Comparison of ENCODE assay signal across 22 cellular contexts in the genomic region with DNA sequence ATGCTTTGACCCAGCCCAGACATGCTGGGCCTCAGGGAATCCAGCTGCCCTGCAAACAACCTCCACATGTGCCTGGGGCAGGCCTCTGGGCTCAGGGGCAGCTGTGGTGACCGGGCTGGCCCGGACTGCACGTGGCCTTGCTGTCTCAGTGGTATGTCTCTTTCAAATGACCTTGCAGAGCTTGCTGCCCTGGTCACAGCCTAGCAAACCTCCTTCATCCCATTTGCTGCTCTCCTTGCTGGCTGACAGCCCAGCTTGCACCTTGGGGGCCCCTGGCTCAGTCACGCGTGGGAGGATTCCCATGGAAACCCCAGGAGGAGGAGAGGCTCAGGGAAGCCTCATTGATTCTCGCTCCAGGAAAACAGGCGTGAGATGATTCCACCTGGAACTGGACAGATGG. TPM values are rescaled to one million over a fixed set of nuclear protein-coding genes. Genes with fewer than 3 reads are reported as not detected.
A peak's percentile ranks its signal among the peaks of the same experiment; 100 is the strongest.
DNase-seq lines count a peak whose midpoint lies in the region; ATAC-seq, FAIRE-seq and TF ChIP-seq lines count a peak whose summit lies in the region.
"Had no signal": no experiment of that assay in that cellular context is flagged by ENCODE, and none has a peak within 500 bp of the region (broad histone marks: within the 10 kb centered on the region; RNA-seq: fewer than 3 reads in every experiment).

No MANE protein-coding gene starts in this region.

- peaks cover 0 to 7% (median 0%) of the 10 kb centered on the region in 3 donors for H3K4me1 ChIP-seq in pancreas
- H3K4me1 ChIP-seq in Peyer's patch = peaks cover 0 to 2% (median 0%) of the 10 kb centered on the region in 4 donors

- H3K4me1 Mint-ChIP-seq in glutamatergic neuron (ENCODE audit: low read depth, unreplicated experiment) = peaks cover 54% of the 10 kb centered on the region

- no peak for TF ChIP-seq CTCF in glutamatergic neuron (IDR thresholded peaks at IDR 0.05; ENCODE audit: partially characterized antibody, unreplicated experiment)
- TF ChIP-seq CTCF in pancreas (IDR thresholded peaks at IDR 0.05) = no peak
- no peak for TF ChIP-seq CTCF in Peyer's patch (IDR thresholded peaks at IDR 0.05)

- peak overlapping the region; percentile 98 for H3K27ac Mint-ChIP-seq in glutamatergic neuron (ENCODE audit: unreplicated experiment)
- H3K27ac Mint-ChIP-seq: activated naive CD4-positive, alpha-beta T cell treated with anti-CD3 and anti-CD28 coated beads, Interleukin-2, amount 10 ng/mL, durations not matched to agents 7 days and 5 days; IgD-negative memory B cell; naive thymus-derived CD8-positive, alpha-beta T cell had no signal

- H3K36me3 Mint-ChIP-seq in glutamatergic neuron (ENCODE audit: unreplicated experiment) = peaks cover 5% of the 10 kb centered on the region
- H3K36me3 Mint-ChIP-seq: activated naive CD4-positive, alpha-beta T cell treated with anti-CD3 and anti-CD28 coated beads, Interleukin-2, amount 10 ng/mL, durations not matched to agents 7 days and 5 days; IgD-negative memory B cell had no signal

- intact Hi-C loops in pancreas (cut with DNase I) = loop anchor here in 1 of 3 donors (10.0 kb wide), 1 partner anchor 48 kb away; no protein-coding TSS in a partner anchor

- DNase-seq in DMS79 treated with DMSO at 0.1 percent for 48 hours (lab: John Stamatoyannopoulos, UW) (peak; percentile 68), NCI-H1694 treated with DMSO at 0.1 percent for 48 hours (lab: John Stamatoyannopoulos, UW) (peak; percentile 39), glutamatergic neuron (peak; percentile 62), pancreas (peak in 1 of 6 donors; percentile 56), globus pallidus (ENCODE audit: low spot score) (no peak), Peyer's patch (no peak), SKM-1 treated with dmso at 0.1 percent for 144 hours (lab: John Stamatoyannopoulos, UW; ENCODE audit: unreplicated experiment) (no peak), HPDE6-E6E7 (ENCODE audit: extremely low spot score) (no peak)
- DNase-seq: activated CD4-positive, CD25-positive, alpha-beta regulatory T cell treated with anti-CD3 and anti-CD28 coated beads, Interleukin-2, amount 50 U/mL, for 72 hours; activated CD8-positive, alpha-beta memory T cell treated with anti-CD3 and anti-CD28 coated beads, Interleukin-2, amount 50 U/mL, for 48 hours; activated naive CD4-positive, alpha-beta T cell treated with anti-CD3 and anti-CD28 coated beads, Interleukin-2, amount 10 ng/mL, durations not matched to agents 7 days and 5 days; DND-41; effector memory CD4-positive, alpha-beta T cell; lower lobe of right lung; naive thymus-derived CD8-positive, alpha-beta T cell; NCI-H526 treated with DMSO at 0.1 percent for 48 hours; RPMI8226; stimulated activated naive CD4-positive, alpha-beta T cell treated with Interleukin-2 at 50 U/mL for 16 hours had no signal

- H3K27me3 Mint-ChIP-seq in glutamatergic neuron (ENCODE audit: unreplicated experiment) = peaks cover 33% of the 10 kb centered on the region

- H3K4me3 Mint-ChIP-seq in glutamatergic neuron (ENCODE audit: unreplicated experiment) = peak overlapping the region; percentile 81
- H3K4me3 Mint-ChIP-seq: activated naive CD4-positive, alpha-beta T cell treated with anti-CD3 and anti-CD28 coated beads, Interleukin-2, amount 10 ng/mL, durations not matched to agents 7 days and 5 days; IgD-negative memory B cell; naive thymus-derived CD8-positive, alpha-beta T cell had no signal

- no peak for TF ChIP-seq POLR2A in Peyer's patch (IDR thresholded peaks at IDR 0.05)

- H3K36me3 ChIP-seq in pancreas (no peaks in the 10 kb centered on the region), Peyer's patch (no peaks in the 10 kb centered on the region)
- H3K36me3 ChIP-seq: lower lobe of right lung had no signal

- H3K9me3 ChIP-seq in pancreas (no peaks in the 10 kb centered on the region), Peyer's patch (no peaks in the 10 kb centered on the region)
- H3K9me3 ChIP-seq: lower lobe of right lung had no signal

- peaks cover 19% of the 10 kb centered on the region for H3K9me3 Mint-ChIP-seq in glutamatergic neuron (ENCODE audit: unreplicated experiment)

- WGBS in pancreas, 2 donors = 29% methylated on average over 7 of the region's 7 CpGs

- peak; percentile 18 to 43 (median 24) for ATAC-seq in pancreas
- ATAC-seq: lower lobe of right lung; naive thymus-derived CD8-positive, alpha-beta T cell had no signal

- FAIRE-seq in pancreas (lab: Jason Lieb, UNC) = no peak
- FAIRE-seq: urothelium cell line had no signal

- no peak overlapping the region for H3K4me3 ChIP-seq in pancreas
- no peak overlapping the region for H3K4me3 ChIP-seq in Peyer's patch
- H3K4me3 ChIP-seq: lower lobe of right lung, skin epidermis had no signal

- H3K27ac ChIP-seq in pancreas (peak overlapping the region in 1 of 4 donors; percentile 8), Peyer's patch (no peak overlapping the region)
- H3K27ac ChIP-seq: lower lobe of right lung had no signal

- H3K27me3 ChIP-seq in pancreas (no peaks in the 10 kb centered on the region), Peyer's patch (peaks cover 0 to under 1% of the 10 kb centered on the region in 2 donors)

RNA-seq across cellular contexts. Expression of a gene that starts 5.6 kb away (rescaled TPM):
- total RNA-seq in glutamatergic neuron (ENCODE audit: unreplicated experiment) = 98.4 TPM
- total RNA-seq in pancreas = 10 to 100 TPM in 5 of 6 donors, 1 to 10 TPM in 1; 9.2 to 20.2 (median 12.1) TPM
- polyA plus RNA-seq in pancreas = 1 to 10 TPM; 2.6 to 7.6 TPM
- total RNA-seq in Peyer's patch = under 1 TPM in 1 of 4 donors, not detected in 3; 0.35 TPM
- total RNA-seq: naive thymus-derived CD8-positive, alpha-beta T cell; T-helper 1 cell treated with Interleukin-12 subunit alpha and Interleukin-12 subunit beta and Interleukin-4 antibody, amounts not matched to agents 30 ng/mL and 1 ng/mL, for 36 hours had no signal
- polyA plus RNA-seq: IgD-negative memory B cell; naive thymus-derived CD8-positive, alpha-beta T cell had no signal

Comparison
In these comparisons a context has a peak if more than half of its experiments do, and no peak if none do; other contexts are left out.
1. DNase-seq: peak in DMS79 treated with DMSO at 0.1 percent for 48 hours (single experiment), NCI-H1694 treated with DMSO at 0.1 percent for 48 hours (single experiment) and glutamatergic neuron (single experiment); none in globus pallidus (single experiment), Peyer's patch (0 of 3), SKM-1 treated with dmso at 0.1 percent for 144 hours (single experiment) and HPDE6-E6E7 (single experiment).
2. RNA of a gene that starts 5.6 kb away (total RNA-seq): 98.4 TPM in glutamatergic neuron (single experiment) and 9.2 to 20.2 TPM in pancreas; 0.35 TPM in Peyer's patch; every median in the first group is over 4 times any median in the second.